Comparison of ENCODE assay signal across 23 cellular contexts in the genomic region with DNA sequence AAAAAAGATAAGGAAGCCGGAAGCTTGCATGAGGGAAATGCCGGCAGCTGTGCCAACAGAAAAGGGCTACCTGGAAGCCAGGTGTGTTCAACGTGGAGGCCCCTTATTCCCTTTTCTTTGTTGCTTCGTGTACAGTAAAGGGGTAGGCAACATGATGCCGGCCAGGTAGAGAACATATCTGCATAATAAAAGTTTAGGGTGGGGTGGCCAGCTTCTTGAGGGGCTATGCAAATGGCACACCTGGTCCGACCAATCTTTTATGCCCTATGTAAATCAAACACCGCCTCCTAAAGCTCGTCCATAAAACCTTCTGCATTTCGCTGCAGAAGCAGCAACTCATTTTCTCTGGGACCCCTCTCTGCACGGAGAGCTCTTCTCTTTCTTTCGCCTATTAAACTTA.
A peak's percentile ranks its signal among the peaks of the same experiment; 100 is the strongest.
DNase-seq lines count a peak whose midpoint lies in the region; ATAC-seq and TF ChIP-seq lines count a peak whose summit lies in the region.
"Had no signal": no experiment of that assay in that cellular context is flagged by ENCODE, and none has a peak within 500 bp of the region (broad histone marks: within the 10 kb centered on the region; RNA-seq: fewer than 3 reads in every experiment).

No MANE protein-coding gene starts in this region.

- WGBS in spleen, 5 donors = 84 to 88% (median 87%) methylated on average over 11 of the region's 11 CpGs
- WGBS in ovary, 3 donors = 80 to 84% (median 82%) methylated on average over 11 of the region's 11 CpGs

- H3K9ac ChIP-seq in iPS-20b (ENCODE audit: low read depth, low read length) = no peak overlapping the region
- H3K9ac ChIP-seq: SK-N-SH had no signal

- no peak for ATAC-seq in GM18870 (IDR thresholded peaks at IDR 0.05; ENCODE audit: unreplicated experiment)
- ATAC-seq: CD8-positive, alpha-beta T cell had no signal

- no peaks in the 10 kb centered on the region for H3K27me3 ChIP-seq in iPS-20b (ENCODE audit: insufficient read depth, low read length)
- no peaks in the 10 kb centered on the region for H3K27me3 ChIP-seq in spleen (replicated peaks in 1 of 7)
- no peaks in the 10 kb centered on the region for H3K27me3 ChIP-seq in ovary

- H3K9me3 ChIP-seq in iPS-20b (ENCODE audit: insufficient read depth, low read depth, low read length) (no peaks in the 10 kb centered on the region), spleen (peaks cover 0 to 3% (median 0%) of the 10 kb centered on the region in 8 donors), ovary (no peaks in the 10 kb centered on the region)
- H3K9me3 ChIP-seq: SK-N-SH had no signal

- TF ChIP-seq POLR2A in spleen (IDR thresholded peaks at IDR 0.05) = no peak
- TF ChIP-seq POLR2A in ovary (IDR thresholded peaks at IDR 0.05) = no peak

- TF ChIP-seq CTCF in spleen (IDR thresholded peaks at IDR 0.05 in 8 of 11, conservative IDR thresholded peaks at IDR 0.05 in 3 of 11) = no peak
- TF ChIP-seq CTCF in ovary (IDR thresholded peaks at IDR 0.05) = no peak

- H3K4me1 ChIP-seq in iPS-20b (ENCODE audit: insufficient read depth, low read length) = peaks cover 5% of the 10 kb centered on the region; the same call in 1 of the 2 replicates
- no peaks in the 10 kb centered on the region for H3K4me1 ChIP-seq in spleen
- H3K4me1 ChIP-seq in ovary (ENCODE audit: insufficient read depth) = no peaks in the 10 kb centered on the region

- DNase-seq in NCI-H2081 (lab: John Stamatoyannopoulos, UW) (peak; percentile 56 to 69), NCI-H2081 treated with DMSO at 0.1 percent for 48 hours (lab: John Stamatoyannopoulos, UW) (no peak), NCI-H2029 (lab: John Stamatoyannopoulos, UW) (peak; percentile 76), NCI-H774 (lab: John Stamatoyannopoulos, UW) (peak; percentile 59), spleen (no peak), ovary (no peak)
- DNase-seq: AML-193; C1 segment of cervical spinal cord; Calu3; CD8-positive, alpha-beta T cell; DMS79; HCEC 1CT; KG1; NCI-H1092 treated with DMSO at 0.1 percent for 48 hours; NCI-H1436 treated with DMSO at 0.1 percent for 48 hours; NCI-H2171; NCI-H526 treated with DMSO at 0.1 percent for 48 hours; NK-92 treated with Interleukin-12 subunit alpha and Interleukin-12 subunit beta, amount 100 ng/mL, for 24 hours; SIG-M5; SK-N-SH had no signal

- H3K36me3 ChIP-seq in iPS-20b (ENCODE audit: insufficient read depth, low read depth, low read length) = no peaks in the 10 kb centered on the region
- no peaks in the 10 kb centered on the region for H3K36me3 ChIP-seq in spleen
- H3K36me3 ChIP-seq in ovary = no peaks in the 10 kb centered on the region

- no peak overlapping the region for H3K27ac ChIP-seq in iPS-20b (ENCODE audit: low read length)
- H3K27ac ChIP-seq in spleen = no peak overlapping the region
- H3K27ac ChIP-seq in ovary = no peak overlapping the region
- H3K27ac ChIP-seq: RWPE1 had no signal

- no peak for TF ChIP-seq EP300 in ovary (IDR thresholded peaks at IDR 0.05)

- intact Hi-C loops in spleen (cut with DNase I; ENCODE audit: low total_unique reads) (no loop called here), ovary (cut with DNase I) (no loop called here)

- H3K4me3 ChIP-seq in iPS-20b (ENCODE audit: low read length) (peak overlapping the region; percentile 48; the same call in 1 of the 2 replicates), spleen (no peak overlapping the region), ovary (no peak overlapping the region)

Comparison
In these comparisons a context has a peak if more than half of its experiments do, and no peak if none do; other contexts are left out.
1. DNase-seq: peak in NCI-H2081 (2 of 2), NCI-H2029 (single experiment) and NCI-H774 (single experiment); none in NCI-H2081 treated with DMSO at 0.1 percent for 48 hours (single experiment), spleen (single experiment) and ovary (0 of 5).